Comparison of ENCODE assay signal across 1 cellular context in genomic region chr20:36098364-36098763, GRCh38.
TF ChIP-seq lines count a peak whose summit lies in the region.

No MANE protein-coding gene starts in this region.

TF ChIP-seq in GM12878, 131 proteins besides CTCF, POLR2A, EP300 and RAD21 (continued from another document and continues in another):
- no peak for TF ChIP-seq KDM1A (IDR thresholded peaks at IDR 0.05; ENCODE audit: borderline replicate concordance)
- TF ChIP-seq RB1 (IDR thresholded peaks at IDR 0.05; ENCODE audit: borderline replicate concordance): no peak
- no peak for TF ChIP-seq EZH2 (IDR thresholded peaks at IDR 0.05; ENCODE audit: borderline replicate concordance, control insufficient read depth, low read depth, low read length)
- TF ChIP-seq RFX5 (IDR thresholded peaks at IDR 0.05; ENCODE audit: low read depth, low read length): no peak
- TF ChIP-seq, protein P1, sequence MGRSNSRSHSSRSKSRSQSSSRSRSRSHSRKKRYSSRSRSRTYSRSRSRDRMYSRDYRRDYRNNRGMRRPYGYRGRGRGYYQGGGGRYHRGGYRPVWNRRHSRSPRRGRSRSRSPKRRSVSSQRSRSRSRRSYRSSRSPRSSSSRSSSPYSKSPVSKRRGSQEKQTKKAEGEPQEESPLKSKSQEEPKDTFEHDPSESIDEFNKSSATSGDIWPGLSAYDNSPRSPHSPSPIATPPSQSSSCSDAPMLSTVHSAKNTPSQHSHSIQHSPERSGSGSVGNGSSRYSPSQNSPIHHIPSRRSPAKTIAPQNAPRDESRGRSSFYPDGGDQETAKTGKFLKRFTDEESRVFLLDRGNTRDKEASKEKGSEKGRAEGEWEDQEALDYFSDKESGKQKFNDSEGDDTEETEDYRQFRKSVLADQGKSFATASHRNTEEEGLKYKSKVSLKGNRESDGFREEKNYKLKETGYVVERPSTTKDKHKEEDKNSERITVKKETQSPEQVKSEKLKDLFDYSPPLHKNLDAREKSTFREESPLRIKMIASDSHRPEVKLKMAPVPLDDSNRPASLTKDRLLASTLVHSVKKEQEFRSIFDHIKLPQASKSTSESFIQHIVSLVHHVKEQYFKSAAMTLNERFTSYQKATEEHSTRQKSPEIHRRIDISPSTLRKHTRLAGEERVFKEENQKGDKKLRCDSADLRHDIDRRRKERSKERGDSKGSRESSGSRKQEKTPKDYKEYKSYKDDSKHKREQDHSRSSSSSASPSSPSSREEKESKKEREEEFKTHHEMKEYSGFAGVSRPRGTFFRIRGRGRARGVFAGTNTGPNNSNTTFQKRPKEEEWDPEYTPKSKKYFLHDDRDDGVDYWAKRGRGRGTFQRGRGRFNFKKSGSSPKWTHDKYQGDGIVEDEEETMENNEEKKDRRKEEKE (IDR thresholded peaks at IDR 0.05): no peak
- peak; percentile 56 for TF ChIP-seq JUNB (IDR thresholded peaks at IDR 0.05)
- TF ChIP-seq, protein P2, sequence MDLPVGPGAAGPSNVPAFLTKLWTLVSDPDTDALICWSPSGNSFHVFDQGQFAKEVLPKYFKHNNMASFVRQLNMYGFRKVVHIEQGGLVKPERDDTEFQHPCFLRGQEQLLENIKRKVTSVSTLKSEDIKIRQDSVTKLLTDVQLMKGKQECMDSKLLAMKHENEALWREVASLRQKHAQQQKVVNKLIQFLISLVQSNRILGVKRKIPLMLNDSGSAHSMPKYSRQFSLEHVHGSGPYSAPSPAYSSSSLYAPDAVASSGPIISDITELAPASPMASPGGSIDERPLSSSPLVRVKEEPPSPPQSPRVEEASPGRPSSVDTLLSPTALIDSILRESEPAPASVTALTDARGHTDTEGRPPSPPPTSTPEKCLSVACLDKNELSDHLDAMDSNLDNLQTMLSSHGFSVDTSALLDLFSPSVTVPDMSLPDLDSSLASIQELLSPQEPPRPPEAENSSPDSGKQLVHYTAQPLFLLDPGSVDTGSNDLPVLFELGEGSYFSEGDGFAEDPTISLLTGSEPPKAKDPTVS (IDR thresholded peaks at IDR 0.05; ENCODE audit: low read depth, low read length): no peak
- no peak for TF ChIP-seq STAT1 (conservative IDR thresholded peaks at IDR 0.05)
- TF ChIP-seq YY1 (IDR thresholded peaks at IDR 0.05; ENCODE audit: low read depth, low read length): no peak
- TF ChIP-seq, protein P3, sequence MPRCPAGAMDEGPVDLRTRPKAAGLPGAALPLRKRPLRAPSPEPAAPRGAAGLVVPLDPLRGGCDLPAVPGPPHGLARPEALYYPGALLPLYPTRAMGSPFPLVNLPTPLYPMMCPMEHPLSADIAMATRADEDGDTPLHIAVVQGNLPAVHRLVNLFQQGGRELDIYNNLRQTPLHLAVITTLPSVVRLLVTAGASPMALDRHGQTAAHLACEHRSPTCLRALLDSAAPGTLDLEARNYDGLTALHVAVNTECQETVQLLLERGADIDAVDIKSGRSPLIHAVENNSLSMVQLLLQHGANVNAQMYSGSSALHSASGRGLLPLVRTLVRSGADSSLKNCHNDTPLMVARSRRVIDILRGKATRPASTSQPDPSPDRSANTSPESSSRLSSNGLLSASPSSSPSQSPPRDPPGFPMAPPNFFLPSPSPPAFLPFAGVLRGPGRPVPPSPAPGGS (IDR thresholded peaks at IDR 0.05; ENCODE audit: borderline replicate concordance, insufficient read depth, low read depth, low read length, poor library complexity, severe bottlenecking): no peak
- no peak for TF ChIP-seq YBX1 (IDR thresholded peaks at IDR 0.05)
- no peak; the same call in 1 of the 2 replicates for TF ChIP-seq POLR2AphosphoS5 (IDR thresholded peaks at IDR 0.05; ENCODE audit: low read length)
- no peak for TF ChIP-seq CHD4 (IDR thresholded peaks at IDR 0.05)
- no peak for TF ChIP-seq POU2F2 (IDR thresholded peaks at IDR 0.05; ENCODE audit: borderline replicate concordance, low read depth, low read length)
- no peak for TF ChIP-seq IRF3 (IDR thresholded peaks at IDR 0.05)
- TF ChIP-seq MEF2A (IDR thresholded peaks at IDR 0.05; ENCODE audit: insufficient read depth, low read depth, low read length): no peak
- TF ChIP-seq, protein P4, sequence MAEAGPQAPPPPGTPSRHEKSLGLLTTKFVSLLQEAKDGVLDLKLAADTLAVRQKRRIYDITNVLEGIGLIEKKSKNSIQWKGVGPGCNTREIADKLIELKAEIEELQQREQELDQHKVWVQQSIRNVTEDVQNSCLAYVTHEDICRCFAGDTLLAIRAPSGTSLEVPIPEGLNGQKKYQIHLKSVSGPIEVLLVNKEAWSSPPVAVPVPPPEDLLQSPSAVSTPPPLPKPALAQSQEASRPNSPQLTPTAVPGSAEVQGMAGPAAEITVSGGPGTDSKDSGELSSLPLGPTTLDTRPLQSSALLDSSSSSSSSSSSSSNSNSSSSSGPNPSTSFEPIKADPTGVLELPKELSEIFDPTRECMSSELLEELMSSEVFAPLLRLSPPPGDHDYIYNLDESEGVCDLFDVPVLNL (IDR thresholded peaks at IDR 0.05; ENCODE audit: low read depth, low read length): no peak
- TF ChIP-seq CUX1 (IDR thresholded peaks at IDR 0.05; ENCODE audit: insufficient replicate concordance, low read depth, low read length): no peak
- peak; percentile 54 to 89 for TF ChIP-seq SRF (IDR thresholded peaks at IDR 0.05; ENCODE audit: low read depth in 2 of 2, low read length in 2 of 2)
- peak; percentile 70 to 83 for TF ChIP-seq IKZF2 (IDR thresholded peaks at IDR 0.05)
- no peak for TF ChIP-seq SP1 (IDR thresholded peaks at IDR 0.05; ENCODE audit: low read depth, low read length)
- TF ChIP-seq SMAD1 (IDR thresholded peaks at IDR 0.05; ENCODE audit: low read depth, partially characterized antibody): no peak
- TF ChIP-seq RELA (IDR thresholded peaks at IDR 0.05; ENCODE audit: borderline replicate concordance, partially characterized antibody): no peak
- no peak for TF ChIP-seq EGR1 (IDR thresholded peaks at IDR 0.05; ENCODE audit: borderline replicate concordance in 1 of 2, low read depth in 2 of 2, low read length in 2 of 2)
- no peak for TF ChIP-seq BCL11A (IDR thresholded peaks at IDR 0.05; ENCODE audit: low read depth, low read length)
- TF ChIP-seq NFIC (IDR thresholded peaks at IDR 0.05; ENCODE audit: low read depth, low read length): peak; percentile 59; the same call in 1 of the 2 replicates
- TF ChIP-seq IKZF1 (conservative IDR thresholded peaks at IDR 0.05): peak; percentile 78
- TF ChIP-seq, protein P5, sequence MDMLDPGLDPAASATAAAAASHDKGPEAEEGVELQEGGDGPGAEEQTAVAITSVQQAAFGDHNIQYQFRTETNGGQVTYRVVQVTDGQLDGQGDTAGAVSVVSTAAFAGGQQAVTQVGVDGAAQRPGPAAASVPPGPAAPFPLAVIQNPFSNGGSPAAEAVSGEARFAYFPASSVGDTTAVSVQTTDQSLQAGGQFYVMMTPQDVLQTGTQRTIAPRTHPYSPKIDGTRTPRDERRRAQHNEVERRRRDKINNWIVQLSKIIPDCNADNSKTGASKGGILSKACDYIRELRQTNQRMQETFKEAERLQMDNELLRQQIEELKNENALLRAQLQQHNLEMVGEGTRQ (IDR thresholded peaks at IDR 0.05; ENCODE audit: borderline replicate concordance, low read depth, low read length): peak; percentile 68
- no peak for TF ChIP-seq SMAD5 (IDR thresholded peaks at IDR 0.05; ENCODE audit: low read depth)
- TF ChIP-seq NFXL1 (IDR thresholded peaks at IDR 0.05; ENCODE audit: borderline replicate concordance): no peak
- TF ChIP-seq ZBED1 (IDR thresholded peaks at IDR 0.05; ENCODE audit: borderline replicate concordance): no peak
- no peak for TF ChIP-seq NKRF (conservative IDR thresholded peaks at IDR 0.05)
- peak; percentile 93 for TF ChIP-seq RAD51 (IDR thresholded peaks at IDR 0.05)
- TF ChIP-seq E2F8 (IDR thresholded peaks at IDR 0.05; ENCODE audit: low read depth, partially characterized antibody): no peak
- TF ChIP-seq NR2C1 (IDR thresholded peaks at IDR 0.05): no peak
- TF ChIP-seq, protein P6, sequence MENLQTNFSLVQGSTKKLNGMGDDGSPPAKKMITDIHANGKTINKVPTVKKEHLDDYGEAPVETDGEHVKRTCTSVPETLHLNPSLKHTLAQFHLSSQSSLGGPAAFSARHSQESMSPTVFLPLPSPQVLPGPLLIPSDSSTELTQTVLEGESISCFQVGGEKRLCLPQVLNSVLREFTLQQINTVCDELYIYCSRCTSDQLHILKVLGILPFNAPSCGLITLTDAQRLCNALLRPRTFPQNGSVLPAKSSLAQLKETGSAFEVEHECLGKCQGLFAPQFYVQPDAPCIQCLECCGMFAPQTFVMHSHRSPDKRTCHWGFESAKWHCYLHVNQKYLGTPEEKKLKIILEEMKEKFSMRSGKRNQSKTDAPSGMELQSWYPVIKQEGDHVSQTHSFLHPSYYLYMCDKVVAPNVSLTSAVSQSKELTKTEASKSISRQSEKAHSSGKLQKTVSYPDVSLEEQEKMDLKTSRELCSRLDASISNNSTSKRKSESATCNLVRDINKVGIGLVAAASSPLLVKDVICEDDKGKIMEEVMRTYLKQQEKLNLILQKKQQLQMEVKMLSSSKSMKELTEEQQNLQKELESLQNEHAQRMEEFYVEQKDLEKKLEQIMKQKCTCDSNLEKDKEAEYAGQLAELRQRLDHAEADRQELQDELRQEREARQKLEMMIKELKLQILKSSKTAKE (IDR thresholded peaks at IDR 0.05; ENCODE audit: low read depth, poor library complexity, severe bottlenecking): no peak
